Comparison of ENCODE assay signal across 26 cellular contexts in genomic region chr6:113385020-113385431, GRCh38.
A peak's percentile ranks its signal among the peaks of the same experiment; 100 is the strongest.
DNase-seq lines count a peak whose midpoint lies in the region; ATAC-seq, FAIRE-seq and TF ChIP-seq lines count a peak whose summit lies in the region.
"Had no signal": no experiment of that assay in that cellular context is flagged by ENCODE, and none has a peak within 500 bp of the region (broad histone marks: within the 10 kb centered on the region; RNA-seq: fewer than 3 reads in every experiment).

No MANE protein-coding gene starts in this region.

- DNase-seq in AG08395 (ENCODE audit: low spot score), result peak; percentile 2
- peak; percentile 4 for DNase-seq in HTR-8/SVneo (ENCODE audit: insufficient read length, low spot score)
- peak; percentile 25 for DNase-seq in amniotic epithelial cell (ENCODE audit: low read depth)
- peak; percentile 42 for DNase-seq in fibroblast of mammary gland (ENCODE audit: low read depth)
- DNase-seq in inferior parietal cortex (ENCODE audit: extremely low spot score), result no peak
- DNase-seq in DMS153 (lab: John Stamatoyannopoulos, UW), result no peak
- no peak for DNase-seq in stimulated activated naive CD8-positive, alpha-beta T cell treated with anti-CD3 and anti-CD28 coated beads, Interleukin-15, Interleukin-2, amounts not matched to agents 100 U/mL and 50 U/mL, for 24 hours
- DNase-seq: 8988T; activated CD8-positive, alpha-beta memory T cell treated with anti-CD3 and anti-CD28 coated beads, Interleukin-2, amount 10 ng/mL, durations not matched to agents 7 days and 5 days; activated naive CD4-positive, alpha-beta T cell treated with anti-CD3 and anti-CD28 coated beads for 36 hours; amniotic stem cell; CD4-positive, alpha-beta memory T cell; endodermal cell; GF-D8; hypothalamus; immature natural killer cell; Karpas-422; left ventricle myocardium superior; NCI-H1436; NCI-H774; stimulated activated CD4-positive, alpha-beta T cell treated with anti-CD3 and anti-CD28 coated beads, Interleukin-2, amount 100 ng/mL, for 24 hours; transverse colon had no signal

- ATAC-seq in GM21717 (IDR thresholded peaks at IDR 0.05; ENCODE audit: unreplicated experiment), result no peak
- ATAC-seq in stimulated activated naive CD8-positive, alpha-beta T cell treated with anti-CD3 and anti-CD28 coated beads, Interleukin-15, Interleukin-2, amounts not matched to agents 100 U/mL and 50 U/mL, for 24 hours, result no peak
- ATAC-seq: activated CD8-positive, alpha-beta memory T cell treated with anti-CD3 and anti-CD28 coated beads, Interleukin-2, amount 10 ng/mL, durations not matched to agents 7 days and 5 days; left ventricle myocardium superior; WTC11 had no signal

- no peak for TF ChIP-seq CTCF in fibroblast of mammary gland (conservative IDR thresholded peaks at IDR 0.05; ENCODE audit: control insufficient read depth, insufficient read depth, low read depth, low read length)

- FAIRE-seq in HTR-8/SVneo (lab: Jason Lieb, UNC), result no peak
- FAIRE-seq: GM18507 had no signal

- H3K4me3 ChIP-seq in fibroblast of mammary gland (ENCODE audit: control insufficient read depth, low read depth, low read length), result no peak overlapping the region
- H3K4me3 ChIP-seq: esophagus muscularis mucosa, transverse colon had no signal

Comparison
In these comparisons a context has a peak if more than half of its experiments do, and no peak if none do; other contexts are left out.
1. DNase-seq: peak in AG08395 (single experiment), HTR-8/SVneo (single experiment), amniotic epithelial cell (single experiment) and fibroblast of mammary gland (single experiment); none in inferior parietal cortex (single experiment), DMS153 (single experiment) and stimulated activated naive CD8-positive, alpha-beta T cell treated with anti-CD3 and anti-CD28 coated beads, Interleukin-15, Interleukin-2, amounts not matched to agents 100 U/mL and 50 U/mL, for 24 hours (single experiment).